In genomic region chr16:69467531-69468204, GRCh38 we compare ENCODE assay signal across 14 cellular contexts.
"Had no signal": no experiment of that assay in that cellular context is flagged by ENCODE, and none has a peak within 500 bp of the region (broad histone marks: within the 10 kb centered on the region; RNA-seq: fewer than 3 reads in every experiment).

No MANE protein-coding gene starts in this region.

- H3K27me3 Mint-ChIP-seq: activated CD4-positive, alpha-beta memory T cell treated with anti-CD3 and anti-CD28 coated beads for 36 hours; effector memory CD8-positive, alpha-beta T cell had no signal

- H3K27ac ChIP-seq: adrenal gland, esophagus squamous epithelium, stomach had no signal

- H3K27ac Mint-ChIP-seq: activated CD4-positive, alpha-beta memory T cell treated with anti-CD3 and anti-CD28 coated beads for 36 hours; effector memory CD8-positive, alpha-beta T cell; nephron progenitor cell had no signal

- H3K27me3 ChIP-seq: adrenal gland, esophagus squamous epithelium, stomach had no signal

- DNase-seq: activated CD4-positive, alpha-beta memory T cell treated with anti-CD3 and anti-CD28 coated beads for 36 hours; activated CD4-positive, alpha-beta T cell treated with anti-CD3 and anti-CD28 coated beads for 1 hour; activated T-cell treated with anti-CD3 and anti-CD28 coated beads for 4 hours; adrenal gland; effector memory CD8-positive, alpha-beta T cell; esophagus squamous epithelium; nephron progenitor cell; nucleus accumbens; stimulated activated CD4-positive, alpha-beta T cell treated with anti-CD3 and anti-CD28 coated beads, Interleukin-4, amount 100 ng/mL, for 1 hour; stomach; trophoblast cell had no signal

- H3K4me3 Mint-ChIP-seq: activated CD4-positive, alpha-beta memory T cell treated with anti-CD3 and anti-CD28 coated beads for 36 hours; effector memory CD8-positive, alpha-beta T cell; nephron progenitor cell had no signal

- H3K4me2 ChIP-seq: smooth muscle cell had no signal

- ATAC-seq: activated naive CD4-positive, alpha-beta T cell treated with anti-CD3 and anti-CD28 coated beads, Interleukin-2, amount 50 U/mL, for 72 hours; effector memory CD8-positive, alpha-beta T cell; sciatic nerve had no signal

- H3K9me3 ChIP-seq: adrenal gland, esophagus squamous epithelium, stomach had no signal

- H3K4me3 ChIP-seq: adrenal gland, esophagus squamous epithelium, smooth muscle cell, stomach had no signal
